ENCODE assay signal across 2 cellular contexts in genomic region chr1:40899230-40899870, GRCh38.
TF ChIP-seq lines count a peak whose summit lies in the region.

No MANE protein-coding gene starts in this region.

TF ChIP-seq in IMR-90, 13 proteins besides CTCF, POLR2A, EP300 and RAD21:
- no peak for TF ChIP-seq NFE2L2 (IDR thresholded peaks at IDR 0.05; ENCODE audit: low read depth, low read length)
- no peak for TF ChIP-seq CHD1 (IDR thresholded peaks at IDR 0.05; ENCODE audit: low read depth, low read length)
- no peak for TF ChIP-seq MAZ (IDR thresholded peaks at IDR 0.05; ENCODE audit: borderline replicate concordance, low read depth, low read length)
- no peak for TF ChIP-seq USF2 (IDR thresholded peaks at IDR 0.05; ENCODE audit: low read depth, low read length)
- TF ChIP-seq, protein P1, sequence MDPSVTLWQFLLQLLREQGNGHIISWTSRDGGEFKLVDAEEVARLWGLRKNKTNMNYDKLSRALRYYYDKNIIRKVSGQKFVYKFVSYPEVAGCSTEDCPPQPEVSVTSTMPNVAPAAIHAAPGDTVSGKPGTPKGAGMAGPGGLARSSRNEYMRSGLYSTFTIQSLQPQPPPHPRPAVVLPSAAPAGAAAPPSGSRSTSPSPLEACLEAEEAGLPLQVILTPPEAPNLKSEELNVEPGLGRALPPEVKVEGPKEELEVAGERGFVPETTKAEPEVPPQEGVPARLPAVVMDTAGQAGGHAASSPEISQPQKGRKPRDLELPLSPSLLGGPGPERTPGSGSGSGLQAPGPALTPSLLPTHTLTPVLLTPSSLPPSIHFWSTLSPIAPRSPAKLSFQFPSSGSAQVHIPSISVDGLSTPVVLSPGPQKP (IDR thresholded peaks at IDR 0.05; ENCODE audit: borderline replicate concordance, low read depth, low read length) = no peak
- no peak for TF ChIP-seq FOS (IDR thresholded peaks at IDR 0.05; ENCODE audit: low read depth, low read length)
- no peak for TF ChIP-seq MXI1 (IDR thresholded peaks at IDR 0.05; ENCODE audit: borderline replicate concordance, low read depth, low read length)
- no peak for TF ChIP-seq BHLHE40 (IDR thresholded peaks at IDR 0.05; ENCODE audit: low read depth, low read length)
TF ChIP-seq in IMR-90: peak in this region for 0.

TF ChIP-seq in H1, 55 proteins besides CTCF, POLR2A, EP300 and RAD21:
- no peak for TF ChIP-seq CBX5 (IDR thresholded peaks at IDR 0.05; ENCODE audit: low read depth, low read length)
- no peak for TF ChIP-seq SAP30 (IDR thresholded peaks at IDR 0.05; ENCODE audit: insufficient read depth, insufficient replicate concordance, low read length)
- TF ChIP-seq JUN (IDR thresholded peaks at IDR 0.05; ENCODE audit: low read depth, low read length) = no peak
- no peak for TF ChIP-seq SRF (IDR thresholded peaks at IDR 0.05; ENCODE audit: low read depth, low read length)
- peak; percentile 89 for TF ChIP-seq ASH2L (IDR thresholded peaks at IDR 0.05; ENCODE audit: low read length)
- TF ChIP-seq, protein P2, sequence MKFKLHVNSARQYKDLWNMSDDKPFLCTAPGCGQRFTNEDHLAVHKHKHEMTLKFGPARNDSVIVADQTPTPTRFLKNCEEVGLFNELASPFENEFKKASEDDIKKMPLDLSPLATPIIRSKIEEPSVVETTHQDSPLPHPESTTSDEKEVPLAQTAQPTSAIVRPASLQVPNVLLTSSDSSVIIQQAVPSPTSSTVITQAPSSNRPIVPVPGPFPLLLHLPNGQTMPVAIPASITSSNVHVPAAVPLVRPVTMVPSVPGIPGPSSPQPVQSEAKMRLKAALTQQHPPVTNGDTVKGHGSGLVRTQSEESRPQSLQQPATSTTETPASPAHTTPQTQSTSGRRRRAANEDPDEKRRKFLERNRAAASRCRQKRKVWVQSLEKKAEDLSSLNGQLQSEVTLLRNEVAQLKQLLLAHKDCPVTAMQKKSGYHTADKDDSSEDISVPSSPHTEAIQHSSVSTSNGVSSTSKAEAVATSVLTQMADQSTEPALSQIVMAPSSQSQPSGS (IDR thresholded peaks at IDR 0.05; ENCODE audit: low read length) = no peak
- no peak for TF ChIP-seq HDAC2 (IDR thresholded peaks at IDR 0.05; ENCODE audit: borderline replicate concordance in 1 of 2, low read depth in 2 of 2, low read length in 2 of 2)
- TF ChIP-seq GTF2F1 (IDR thresholded peaks at IDR 0.05; ENCODE audit: borderline replicate concordance, low read depth, low read length) = no peak
- TF ChIP-seq TCF12 (IDR thresholded peaks at IDR 0.05; ENCODE audit: low read depth, low read length) = no peak
- no peak for TF ChIP-seq CTBP2 (IDR thresholded peaks at IDR 0.05; ENCODE audit: borderline replicate concordance, insufficient read depth, insufficient read length, low read length)
- TF ChIP-seq SP2 (IDR thresholded peaks at IDR 0.05; ENCODE audit: low read length) = no peak
- peak; percentile 93 for TF ChIP-seq TEAD4 (IDR thresholded peaks at IDR 0.05; ENCODE audit: low read depth, low read length)
- TF ChIP-seq POLR2AphosphoS5 (IDR thresholded peaks at IDR 0.05; ENCODE audit: low read depth, low read length) = no peak
- no peak for TF ChIP-seq CHD1 (IDR thresholded peaks at IDR 0.05; ENCODE audit: low read depth, low read length)
- TF ChIP-seq KDM1A (IDR thresholded peaks at IDR 0.05; ENCODE audit: borderline replicate concordance, low read length) = peak; percentile 35; the same call in 1 of the 2 replicates
- TF ChIP-seq USF2 (IDR thresholded peaks at IDR 0.05; ENCODE audit: low read length) = no peak
- no peak for TF ChIP-seq EGR1 (IDR thresholded peaks at IDR 0.05; ENCODE audit: borderline replicate concordance, low read depth, low read length)
- TF ChIP-seq RNF2 (IDR thresholded peaks at IDR 0.05; ENCODE audit: borderline replicate concordance, low read depth, low read length, missing control alignments, poor library complexity, severe bottlenecking) = no peak
- TF ChIP-seq SP1 (IDR thresholded peaks at IDR 0.05; ENCODE audit: low read depth, low read length) = peak; percentile 94
- TF ChIP-seq CBX8 (IDR thresholded peaks at IDR 0.05; ENCODE audit: borderline replicate concordance, low read depth, low read length) = no peak
- TF ChIP-seq JUND (IDR thresholded peaks at IDR 0.05; ENCODE audit: low read length) = no peak
- no peak for TF ChIP-seq NRF1 (IDR thresholded peaks at IDR 0.05; ENCODE audit: low read depth, low read length)
- no peak for TF ChIP-seq CEBPB (IDR thresholded peaks at IDR 0.05; ENCODE audit: low read depth, low read length)
- TF ChIP-seq, protein P3, sequence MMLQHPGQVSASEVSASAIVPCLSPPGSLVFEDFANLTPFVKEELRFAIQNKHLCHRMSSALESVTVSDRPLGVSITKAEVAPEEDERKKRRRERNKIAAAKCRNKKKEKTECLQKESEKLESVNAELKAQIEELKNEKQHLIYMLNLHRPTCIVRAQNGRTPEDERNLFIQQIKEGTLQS (IDR thresholded peaks at IDR 0.05; ENCODE audit: insufficient read depth, low read depth, low read length) = no peak
- no peak for TF ChIP-seq TAF1 (IDR thresholded peaks at IDR 0.05; ENCODE audit: low read depth, low read length)
- TF ChIP-seq FOSL1 (IDR thresholded peaks at IDR 0.05; ENCODE audit: insufficient read depth, low read depth, low read length) = no peak
- no peak for TF ChIP-seq SUZ12 (IDR thresholded peaks at IDR 0.05; ENCODE audit: low read length)
- TF ChIP-seq SP4 (IDR thresholded peaks at IDR 0.05; ENCODE audit: low read length) = no peak
- peak; percentile 34; the same call in 1 of the 2 replicates for TF ChIP-seq CHD2 (IDR thresholded peaks at IDR 0.05; ENCODE audit: low read length)
- no peak for TF ChIP-seq TBP (IDR thresholded peaks at IDR 0.05; ENCODE audit: low read depth, low read length)
- TF ChIP-seq MAX (IDR thresholded peaks at IDR 0.05) = no peak
- TF ChIP-seq GABPA (IDR thresholded peaks at IDR 0.05; ENCODE audit: borderline replicate concordance, insufficient read depth, low read length) = no peak
- no peak for TF ChIP-seq CHD7 (IDR thresholded peaks at IDR 0.05; ENCODE audit: insufficient replicate concordance, low read length)
- no peak for TF ChIP-seq NANOG (IDR thresholded peaks at IDR 0.05; ENCODE audit: insufficient read depth, low read depth, low read length, poor library complexity, severe bottlenecking)
- TF ChIP-seq KDM5A (IDR thresholded peaks at IDR 0.05; ENCODE audit: low read length) = no peak
- TF ChIP-seq KDM4A (IDR thresholded peaks at IDR 0.05; ENCODE audit: low read depth, low read length, severe bottlenecking) = no peak
- TF ChIP-seq HDAC6 (IDR thresholded peaks at IDR 0.05; ENCODE audit: low read depth, low read length) = no peak
- TF ChIP-seq TAF7 (optimal IDR thresholded peaks at IDR 0.05; ENCODE audit: borderline replicate concordance, low read depth, low read length) = no peak
- TF ChIP-seq, protein P4, sequence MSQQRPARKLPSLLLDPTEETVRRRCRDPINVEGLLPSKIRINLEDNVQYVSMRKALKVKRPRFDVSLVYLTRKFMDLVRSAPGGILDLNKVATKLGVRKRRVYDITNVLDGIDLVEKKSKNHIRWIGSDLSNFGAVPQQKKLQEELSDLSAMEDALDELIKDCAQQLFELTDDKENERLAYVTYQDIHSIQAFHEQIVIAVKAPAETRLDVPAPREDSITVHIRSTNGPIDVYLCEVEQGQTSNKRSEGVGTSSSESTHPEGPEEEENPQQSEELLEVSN (IDR thresholded peaks at IDR 0.05) = no peak
- no peak for TF ChIP-seq BRCA1 (IDR thresholded peaks at IDR 0.05; ENCODE audit: low read depth, low read length)
- no peak for TF ChIP-seq RFX5 (IDR thresholded peaks at IDR 0.05; ENCODE audit: borderline replicate concordance, low read depth, low read length)
- 0 out of 2 replicates have a peak, but pooled peaks have one; percentile 85 for TF ChIP-seq RBBP5 (IDR thresholded peaks at IDR 0.05; ENCODE audit: borderline replicate concordance, low read depth, low read length)
- TF ChIP-seq YY1 (IDR thresholded peaks at IDR 0.05; ENCODE audit: low read depth, low read length) = no peak
